ENCODE assay signal across 34 cellular contexts in the genomic region with DNA sequence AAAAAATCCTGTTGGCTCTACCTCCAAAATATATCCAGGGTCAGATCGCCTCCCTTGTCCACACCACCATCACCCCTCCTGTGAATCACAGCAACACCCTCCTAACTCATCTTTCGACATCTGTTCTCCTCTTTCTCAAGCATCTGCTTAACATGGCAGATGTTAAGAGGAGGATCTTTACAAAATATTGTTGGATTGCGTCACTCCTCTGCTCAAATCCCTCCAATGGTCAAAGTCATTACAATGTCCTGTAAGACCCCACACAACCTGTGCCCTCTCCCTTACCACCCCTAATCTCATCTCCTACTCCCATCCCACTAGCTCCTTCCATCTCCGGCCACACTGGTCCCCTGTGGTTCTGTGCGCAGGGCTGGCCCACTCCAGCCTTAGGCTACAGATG. TPM values are rescaled to one million over a fixed set of nuclear protein-coding genes. Genes with fewer than 3 reads are reported as not detected.
"Had no signal": no experiment of that assay in that cellular context is flagged by ENCODE, and none has a peak within 500 bp of the region (broad histone marks: within the 10 kb centered on the region; RNA-seq: fewer than 3 reads in every experiment).

No MANE protein-coding gene starts in this region.

- H3K4me1 ChIP-seq: ascending aorta, breast epithelium, esophagus muscularis mucosa, gastroesophageal sphincter, heart right ventricle had no signal

- H3K36me3 ChIP-seq: ascending aorta, breast epithelium, esophagus muscularis mucosa, gastroesophageal sphincter had no signal

- H3K27me3 ChIP-seq: ascending aorta had no signal

- H3K4me3 ChIP-seq: ascending aorta, breast epithelium, esophagus muscularis mucosa, gastroesophageal sphincter, heart right ventricle had no signal

- DNase-seq: activated CD4-positive, alpha-beta memory T cell treated with anti-CD3 and anti-CD28 coated beads for 36 hours; activated CD4-positive, alpha-beta T cell treated with anti-CD3 and anti-CD28 coated beads for 36 hours; activated CD4-positive, alpha-beta T cell treated with anti-CD3 and anti-CD28 coated beads, Interleukin-2, amount 10 ng/mL, durations not matched to agents 24 days and 14 days; activated CD4-positive, CD25-positive, alpha-beta regulatory T cell; activated CD4-positive, CD25-positive, alpha-beta regulatory T cell treated with anti-CD3 and anti-CD28 coated beads, Interleukin-2, amount 50 U/mL, for 72 hours; activated CD8-positive, alpha-beta memory T cell treated with anti-CD3 and anti-CD28 coated beads, Interleukin-2, amount 10 ng/mL, durations not matched to agents 7 days and 5 days; activated CD8-positive, alpha-beta memory T cell treated with anti-CD3 and anti-CD28 coated beads, Interleukin-2, amount 50 U/mL, for 4 hours; activated CD8-positive, alpha-beta T cell treated with anti-CD3 and anti-CD28 coated beads, Interleukin-2, amount 10 ng/mL, durations not matched to agents 7 days and 5 days; activated effector memory CD4-positive, alpha-beta T cell treated with anti-CD3 and anti-CD28 coated beads, Interleukin-2, amount 50 U/mL, for 16 hours; activated naive CD4-positive, alpha-beta T cell treated with anti-CD3 and anti-CD28 coated beads for 36 hours; activated naive CD8-positive, alpha-beta T cell treated with anti-CD3 and anti-CD28 coated beads for 36 hours; activated naive CD8-positive, alpha-beta T cell treated with anti-CD3 and anti-CD28 coated beads, Interleukin-2, amount 50 U/mL, for 24 hours; activated T-cell treated with anti-CD3 and anti-CD28 coated beads, Interleukin-2, amount 50 U/mL, for 1 hour; activated T-cell treated with anti-CD3 and anti-CD28 coated beads, Interleukin-2, amount 50 U/mL, for 48 hours; cortex of kidney; dermis blood vessel endothelial cell; effector CD4-positive, alpha-beta T cell; effector memory CD8-positive, alpha-beta T cell; erythroblast; foreskin melanocyte; heart right ventricle; T-helper 2 cell had no signal

- ATAC-seq: activated CD4-positive, alpha-beta T cell treated with anti-CD3 and anti-CD28 coated beads for 36 hours; activated CD8-positive, alpha-beta memory T cell treated with anti-CD3 and anti-CD28 coated beads, Interleukin-2, amount 10 ng/mL, durations not matched to agents 7 days and 5 days; activated CD8-positive, alpha-beta T cell treated with anti-CD3 and anti-CD28 coated beads, Interleukin-2, amount 10 ng/mL, durations not matched to agents 7 days and 5 days; activated naive CD8-positive, alpha-beta T cell treated with anti-CD3 and anti-CD28 coated beads, Interleukin-2, amount 50 U/mL, for 24 hours; effector memory CD8-positive, alpha-beta T cell; gastroesophageal sphincter; heart right ventricle had no signal

- H3K27ac ChIP-seq: ascending aorta, breast epithelium, esophagus muscularis mucosa, gastroesophageal sphincter, heart right ventricle had no signal

- H3K9me3 ChIP-seq: ascending aorta had no signal

RNA-seq across cellular contexts. Expression of gene GBX2, which starts 36.8 kb away (rescaled TPM):
- total RNA-seq: activated CD4-positive, alpha-beta memory T cell treated with anti-CD3 and anti-CD28 coated beads for 36 hours; activated CD4-positive, alpha-beta T cell treated with anti-CD3 and anti-CD28 coated beads for 36 hours; activated CD4-positive, alpha-beta T cell treated with anti-CD3 and anti-CD28 coated beads, Interleukin-2, amount 10 ng/mL, durations not matched to agents 24 days and 14 days; activated CD8-positive, alpha-beta memory T cell treated with anti-CD3 and anti-CD28 coated beads for 36 hours; activated CD8-positive, alpha-beta memory T cell treated with anti-CD3 and anti-CD28 coated beads, Interleukin-2, amount 10 ng/mL, durations not matched to agents 7 days and 5 days; activated CD8-positive, alpha-beta T cell treated with anti-CD3 and anti-CD28 coated beads, Interleukin-2, amount 10 ng/mL, durations not matched to agents 7 days and 5 days; activated naive CD4-positive, alpha-beta T cell treated with anti-CD3 and anti-CD28 coated beads for 36 hours; activated naive CD8-positive, alpha-beta T cell treated with anti-CD3 and anti-CD28 coated beads for 36 hours; activated T-helper 1 cell treated with anti-CD3 and anti-CD28 coated beads, Interleukin-12 subunit alpha, Interleukin-12 subunit beta, Interleukin-2, Interleukin-4 antibody, amounts not matched to agents 30 ng/mL and 10 ng/mL and 1 ng/mL, durations not matched to agents 14 hours and 24 hours and 36 hours; activated T-helper 2 cell treated with anti-CD3 and anti-CD28 coated beads, Interferon-gamma antibody, Interleukin-2, Interleukin-4, amounts not matched to agents 10 μg/mL and 5 μg/mL and 100 μg/mL, durations not matched to agents 14 hours and 24 hours and 36 hours; ascending aorta; breast epithelium; cardiac septum; esophagus muscularis mucosa; fibroblast of lung; fibroblast of villous mesenchyme; gastroesophageal sphincter; T-helper 1 cell treated with Interleukin-12 subunit alpha and Interleukin-12 subunit beta and Interleukin-4 antibody, amounts not matched to agents 30 ng/mL and 1 ng/mL, for 36 hours had no signal

RNA-seq across cellular contexts. Expression of gene ASB18, which starts 59.3 kb away (rescaled TPM):
- total RNA-seq: activated CD4-positive, alpha-beta memory T cell treated with anti-CD3 and anti-CD28 coated beads for 36 hours; activated CD4-positive, alpha-beta T cell treated with anti-CD3 and anti-CD28 coated beads for 36 hours; activated CD4-positive, alpha-beta T cell treated with anti-CD3 and anti-CD28 coated beads, Interleukin-2, amount 10 ng/mL, durations not matched to agents 24 days and 14 days; activated CD8-positive, alpha-beta memory T cell treated with anti-CD3 and anti-CD28 coated beads for 36 hours; activated CD8-positive, alpha-beta memory T cell treated with anti-CD3 and anti-CD28 coated beads, Interleukin-2, amount 10 ng/mL, durations not matched to agents 7 days and 5 days; activated CD8-positive, alpha-beta T cell treated with anti-CD3 and anti-CD28 coated beads, Interleukin-2, amount 10 ng/mL, durations not matched to agents 7 days and 5 days; activated naive CD4-positive, alpha-beta T cell treated with anti-CD3 and anti-CD28 coated beads for 36 hours; activated naive CD8-positive, alpha-beta T cell treated with anti-CD3 and anti-CD28 coated beads for 36 hours; activated T-helper 1 cell treated with anti-CD3 and anti-CD28 coated beads, Interleukin-12 subunit alpha, Interleukin-12 subunit beta, Interleukin-2, Interleukin-4 antibody, amounts not matched to agents 30 ng/mL and 10 ng/mL and 1 ng/mL, durations not matched to agents 14 hours and 24 hours and 36 hours; activated T-helper 2 cell treated with anti-CD3 and anti-CD28 coated beads, Interferon-gamma antibody, Interleukin-2, Interleukin-4, amounts not matched to agents 10 μg/mL and 5 μg/mL and 100 μg/mL, durations not matched to agents 14 hours and 24 hours and 36 hours; ascending aorta; breast epithelium; dermis blood vessel endothelial cell; esophagus muscularis mucosa; fibroblast of lung; fibroblast of villous mesenchyme; gastroesophageal sphincter; glomerular endothelial cell; T-helper 1 cell treated with Interleukin-12 subunit alpha and Interleukin-12 subunit beta and Interleukin-4 antibody, amounts not matched to agents 30 ng/mL and 1 ng/mL, for 36 hours had no signal
- polyA plus RNA-seq: fibroblast of lung had no signal
